ENCODE assay signal across 15 cellular contexts in the genomic region with DNA sequence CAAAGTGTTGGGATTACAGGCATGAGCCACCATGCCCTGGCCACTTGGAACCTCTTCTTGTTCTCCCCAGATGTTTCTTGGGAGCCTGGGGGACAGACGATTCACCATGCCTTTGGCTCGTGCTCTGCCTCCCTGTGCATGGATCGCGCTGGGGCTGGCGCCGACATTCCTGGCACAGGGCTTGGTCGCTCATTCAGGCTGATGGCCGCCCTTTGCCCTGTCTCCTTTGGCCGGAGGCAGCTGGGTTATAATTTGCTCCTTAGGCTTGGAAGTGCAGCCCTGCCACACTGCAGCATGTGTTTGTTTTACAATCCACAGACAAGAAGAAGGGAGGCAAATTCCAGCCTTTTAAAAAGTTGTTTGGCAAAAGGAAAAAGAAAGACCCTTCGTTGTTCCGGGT.
A peak's percentile ranks its signal among the peaks of the same experiment; 100 is the strongest.
DNase-seq lines count a peak whose midpoint lies in the region; ATAC-seq and TF ChIP-seq lines count a peak whose summit lies in the region.
"Had no signal": no experiment of that assay in that cellular context is flagged by ENCODE, and none has a peak within 500 bp of the region (broad histone marks: within the 10 kb centered on the region; RNA-seq: fewer than 3 reads in every experiment).

No MANE protein-coding gene starts in this region.

- H3K4me1 ChIP-seq in hepatocyte (ENCODE audit: insufficient read depth) (peaks cover 5% of the 10 kb centered on the region), mucosa of descending colon (ENCODE audit: low read depth) (peaks cover 15% of the 10 kb centered on the region), neuronal stem cell (ENCODE audit: control insufficient read depth in 2 of 2, insufficient read depth in 1 of 2, low read depth in 1 of 2, low read length in 2 of 2) (peaks cover 0 to 3% of the 10 kb centered on the region in 2 donors)
- no peaks in the 10 kb centered on the region for H3K4me1 ChIP-seq in CD8-positive, alpha-beta T cell (ENCODE audit: insufficient read depth, low read length)

- H3K9me2 ChIP-seq in hepatocyte (replicated peaks; ENCODE audit: insufficient read depth), result no peaks in the 10 kb centered on the region

- peaks cover 2% of the 10 kb centered on the region for H3K79me1 ChIP-seq in neuronal stem cell (ENCODE audit: low read depth, low read length)

- peaks cover 3% of the 10 kb centered on the region; the same call in 1 of the 2 replicates for H3K4me1 Mint-ChIP-seq in WTC11
- H3K4me1 Mint-ChIP-seq in CD8-positive, alpha-beta T cell (ENCODE audit: low read depth), result no peaks in the 10 kb centered on the region
- H3K4me1 Mint-ChIP-seq in activated CD4-positive, alpha-beta T cell treated with anti-CD3 and anti-CD28 coated beads for 36 hours, result peaks cover 5% of the 10 kb centered on the region
- H3K4me1 Mint-ChIP-seq: B cell had no signal

- H3K79me2 ChIP-seq in hepatocyte, result no peaks in the 10 kb centered on the region

- no peaks in the 10 kb centered on the region for H3K36me3 Mint-ChIP-seq in WTC11
- H3K36me3 Mint-ChIP-seq in CD8-positive, alpha-beta T cell, result no peaks in the 10 kb centered on the region
- H3K36me3 Mint-ChIP-seq in activated CD4-positive, alpha-beta T cell treated with anti-CD3 and anti-CD28 coated beads for 36 hours (ENCODE audit: low read depth), result no peaks in the 10 kb centered on the region
- H3K36me3 Mint-ChIP-seq: CD4-positive, alpha-beta memory T cell had no signal

- no peak for TF ChIP-seq CTCF in hepatocyte (IDR thresholded peaks at IDR 0.05; ENCODE audit: poor library complexity)
- TF ChIP-seq CTCF in mucosa of descending colon (IDR thresholded peaks at IDR 0.05), result no peak
- TF ChIP-seq CTCF in WTC11 (IDR thresholded peaks at IDR 0.05), result no peak
- no peak for TF ChIP-seq CTCF in CD8-positive, alpha-beta T cell (IDR thresholded peaks at IDR 0.05)

- CTCF ChIA-PET in WTC11 (lab: Charles Lee), result no interaction called here
- CTCF ChIA-PET in CD8-positive, alpha-beta T cell (lab: Charles Lee), result no interaction called here
- CTCF ChIA-PET in activated CD4-positive, alpha-beta T cell treated with anti-CD3 and anti-CD28 coated beads for 36 hours (lab: Charles Lee), result interaction anchor here (0.7 kb wide), 1 partner anchor 840 kb away, joined by 3 read pairs; no protein-coding TSS in a partner anchor

- peak overlapping the region; percentile 31 for H3K23ac ChIP-seq in neuronal stem cell (ENCODE audit: low read depth, low read length, poor library complexity)

- intact Hi-C loops in mucosa of descending colon (cut with DNase I, micrococcal nuclease), result no loop called here
- intact Hi-C loops in CD8-positive, alpha-beta T cell (cut with DNase I, micrococcal nuclease), result no loop called here
- intact Hi-C loops in activated CD4-positive, alpha-beta T cell treated with anti-CD3 and anti-CD28 coated beads for 36 hours (cut with DNase I, micrococcal nuclease), result no loop called here

- H3K27me3 Mint-ChIP-seq in WTC11 (ENCODE audit: low read depth), result no peaks in the 10 kb centered on the region
- H3K27me3 Mint-ChIP-seq in CD8-positive, alpha-beta T cell (ENCODE audit: low read depth), result peaks cover 23% of the 10 kb centered on the region
- peaks cover 15% of the 10 kb centered on the region for H3K27me3 Mint-ChIP-seq in activated CD4-positive, alpha-beta T cell treated with anti-CD3 and anti-CD28 coated beads for 36 hours

- H4K8ac ChIP-seq in neuronal stem cell (ENCODE audit: low read depth, low read length), result no peak overlapping the region

- H3K9ac ChIP-seq in neuronal stem cell (ENCODE audit: low read depth, low read length, poor library complexity), result no peak overlapping the region

- H3K36me3 ChIP-seq in hepatocyte (replicated peaks; ENCODE audit: insufficient read depth, low read depth), result no peaks in the 10 kb centered on the region
- H3K36me3 ChIP-seq in mucosa of descending colon (ENCODE audit: low read depth), result no peaks in the 10 kb centered on the region
- H3K36me3 ChIP-seq in neuronal stem cell (replicated peaks in 1 of 2; ENCODE audit: control insufficient read depth in 2 of 2, insufficient read depth in 2 of 2, low read length in 2 of 2), result peaks cover 0 to 2% of the 10 kb centered on the region in 2 donors
- H3K36me3 ChIP-seq in CD8-positive, alpha-beta T cell (ENCODE audit: insufficient read depth, low read length), result no peaks in the 10 kb centered on the region

- H3K4me2 ChIP-seq in hepatocyte (no peak overlapping the region), neuronal stem cell (ENCODE audit: insufficient read depth, low read length, poor library complexity, severe bottlenecking) (no peak overlapping the region)

- peak overlapping the region; percentile 70 for H3K27ac ChIP-seq in hepatocyte
- H3K27ac ChIP-seq in neuronal stem cell (replicated peaks; ENCODE audit: low read length), result no peak overlapping the region
- no peak overlapping the region for H3K27ac ChIP-seq in CD8-positive, alpha-beta T cell (ENCODE audit: low read depth, low read length)
- H3K27ac ChIP-seq: C4-2B, HL-60 had no signal

- H3K9me3 ChIP-seq in hepatocyte (ENCODE audit: low read depth), result no peaks in the 10 kb centered on the region
- H3K9me3 ChIP-seq in mucosa of descending colon, result no peaks in the 10 kb centered on the region
- H3K9me3 ChIP-seq in neuronal stem cell (replicated peaks in 1 of 2; ENCODE audit: control insufficient read depth in 2 of 2, insufficient read depth in 1 of 2, low read depth in 1 of 2, low read length in 2 of 2), result peaks cover 3 to 6% of the 10 kb centered on the region in 2 donors
- H3K9me3 ChIP-seq in CD8-positive, alpha-beta T cell (ENCODE audit: low read length), result no peaks in the 10 kb centered on the region

- no peak overlapping the region for H3K4me3 Mint-ChIP-seq in WTC11
- H3K4me3 Mint-ChIP-seq in CD8-positive, alpha-beta T cell, result no peak overlapping the region
- no peak overlapping the region for H3K4me3 Mint-ChIP-seq in activated CD4-positive, alpha-beta T cell treated with anti-CD3 and anti-CD28 coated beads for 36 hours
- H3K4me3 Mint-ChIP-seq: B cell, HFFc6 had no signal

- H3K27me3 ChIP-seq in hepatocyte, result no peaks in the 10 kb centered on the region
- no peaks in the 10 kb centered on the region for H3K27me3 ChIP-seq in neuronal stem cell (ENCODE audit: control insufficient read depth in 3 of 3, insufficient read depth in 3 of 3, low read depth in 1 of 3, low read length in 3 of 3)
- peaks cover 5% of the 10 kb centered on the region for H3K27me3 ChIP-seq in CD8-positive, alpha-beta T cell (ENCODE audit: insufficient read depth, low read length)

- H2BK120ac ChIP-seq in neuronal stem cell (ENCODE audit: low read depth, low read length), result no peak overlapping the region

- no peaks in the 10 kb centered on the region for H3K9me3 Mint-ChIP-seq in WTC11
- no peaks in the 10 kb centered on the region for H3K9me3 Mint-ChIP-seq in CD8-positive, alpha-beta T cell
- H3K9me3 Mint-ChIP-seq in activated CD4-positive, alpha-beta T cell treated with anti-CD3 and anti-CD28 coated beads for 36 hours (ENCODE audit: low read depth), result peaks cover 2% of the 10 kb centered on the region
- H3K9me3 Mint-ChIP-seq: HFFc6 had no signal

- H3K4ac ChIP-seq in neuronal stem cell (ENCODE audit: low read length), result no peak overlapping the region

- H3K4me3 ChIP-seq in hepatocyte (no peak overlapping the region), mucosa of descending colon (peak overlapping the region; percentile 4), neuronal stem cell (ENCODE audit: low read length in 2 of 2) (no peak overlapping the region)
- no peak overlapping the region for H3K4me3 ChIP-seq in CD8-positive, alpha-beta T cell (ENCODE audit: low read depth, low read length)

- no peaks in the 10 kb centered on the region for H4K20me1 ChIP-seq in hepatocyte (ENCODE audit: insufficient read depth, poor library complexity, severe bottlenecking)

- no peak overlapping the region for H3K27ac Mint-ChIP-seq in WTC11
- H3K27ac Mint-ChIP-seq in CD8-positive, alpha-beta T cell, result no peak overlapping the region
- H3K27ac Mint-ChIP-seq in activated CD4-positive, alpha-beta T cell treated with anti-CD3 and anti-CD28 coated beads for 36 hours, result no peak overlapping the region
- H3K27ac Mint-ChIP-seq: B cell; CD4-positive, alpha-beta memory T cell; HFFc6 had no signal

- H3K18ac ChIP-seq in neuronal stem cell (ENCODE audit: low read length), result no peak overlapping the region

- H4K91ac ChIP-seq in neuronal stem cell (ENCODE audit: low read depth, low read length, poor library complexity), result no peak overlapping the region

- no peak overlapping the region for H2BK12ac ChIP-seq in neuronal stem cell (ENCODE audit: low read length)

- no peak overlapping the region for H2BK15ac ChIP-seq in neuronal stem cell (ENCODE audit: low read length)

- H3K14ac ChIP-seq in neuronal stem cell (ENCODE audit: low read length), result no peak overlapping the region

- DNase-seq in hepatocyte (ENCODE audit: low spot score), result no peak
- peak; percentile 77 to 84 (median 80) for DNase-seq in mucosa of descending colon
- no peak for DNase-seq in neuronal stem cell (ENCODE audit: low spot score)
- DNase-seq in WTC11 (ENCODE audit: low spot score), result no peak
- no peak for DNase-seq in CD8-positive, alpha-beta T cell
- no peak for DNase-seq in activated CD4-positive, alpha-beta T cell treated with anti-CD3 and anti-CD28 coated beads for 36 hours
- DNase-seq in T1000 (lab: John Stamatoyannopoulos, UW), result no peak
- DNase-seq: CD4-positive, alpha-beta memory T cell; COR-L47; GF-D8; HCEC 1CT; HFFc6 had no signal

- H2AFZ ChIP-seq in hepatocyte (no peak overlapping the region), neuronal stem cell (ENCODE audit: low read length) (no peak overlapping the region)

- ATAC-seq in mucosa of descending colon, result peak; percentile 85
- no peak for ATAC-seq in WTC11
- ATAC-seq in CD8-positive, alpha-beta T cell, result no peak
- no peak for ATAC-seq in activated CD4-positive, alpha-beta T cell treated with anti-CD3 and anti-CD28 coated beads for 36 hours

- POLR2A ChIA-PET in WTC11 (lab: Charles Lee), result no interaction called here
- POLR2A ChIA-PET in CD8-positive, alpha-beta T cell (lab: Charles Lee), result no interaction called here
- POLR2A ChIA-PET in activated CD4-positive, alpha-beta T cell treated with anti-CD3 and anti-CD28 coated beads for 36 hours (lab: Charles Lee), result no interaction called here

- WGBS in hepatocyte (ENCODE audit: low lambda C conversion rate, missing lambda C conversion rate), result 85% methylated on average over 11 of the region's 11 CpGs
- no CpG with 5 or more reads among the region's 11 CpGs for WGBS in neuronal stem cell (ENCODE audit: extremely low coverage in 2 of 2, insufficient read length in 2 of 2, insufficient replicate concordance in 1 of 2), 2 donors

- H2BK5ac ChIP-seq in neuronal stem cell (ENCODE audit: low read length), result no peak overlapping the region

- no peak overlapping the region for H2AK5ac ChIP-seq in neuronal stem cell (ENCODE audit: low read depth, low read length)

Comparison
In these comparisons a context has a peak if more than half of its experiments do, and no peak if none do; other contexts are left out.
1. DNase-seq: peak in mucosa of descending colon (3 of 3); none in hepatocyte (single experiment), neuronal stem cell (single experiment), WTC11 (single experiment), CD8-positive, alpha-beta T cell (0 of 7), activated CD4-positive, alpha-beta T cell treated with anti-CD3 and anti-CD28 coated beads for 36 hours (single experiment) and T1000 (single experiment).